Comparison of ENCODE assay signal across 30 cellular contexts in the genomic region with DNA sequence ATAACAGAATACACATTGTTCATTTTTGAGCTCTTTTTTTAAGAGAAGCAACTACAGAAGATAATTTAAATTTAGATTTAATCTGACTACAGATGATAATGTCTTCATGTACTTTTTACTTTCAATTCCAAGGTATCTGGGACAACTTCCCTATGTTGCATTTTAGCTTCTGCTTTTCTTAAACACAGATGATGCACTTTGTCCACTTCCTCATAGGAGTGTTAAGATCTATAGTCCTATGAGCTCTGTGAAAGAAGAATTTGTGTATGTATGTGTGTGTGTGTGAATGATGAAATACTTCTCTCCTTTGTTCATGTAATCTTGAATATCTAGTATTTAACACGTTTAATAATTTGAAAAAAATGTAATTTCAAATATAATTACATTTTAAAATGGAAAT. TPM values are rescaled to one million over a fixed set of nuclear protein-coding genes. Genes with fewer than 3 reads are reported as not detected.
DNase-seq lines count a peak whose midpoint lies in the region; ATAC-seq and TF ChIP-seq lines count a peak whose summit lies in the region.
"Had no signal": no experiment of that assay in that cellular context is flagged by ENCODE, and none has a peak within 500 bp of the region (broad histone marks: within the 10 kb centered on the region; RNA-seq: fewer than 3 reads in every experiment).

No MANE protein-coding gene starts in this region.

- peak; percentile 28 for ATAC-seq in memory B cell (ENCODE audit: low read depth)
- ATAC-seq in HG03439 (IDR thresholded peaks at IDR 0.05; ENCODE audit: unreplicated experiment) = no peak
- ATAC-seq in psoas muscle = no peak
- ATAC-seq: activated CD4-positive, alpha-beta T cell treated with anti-CD3 and anti-CD28 coated beads for 36 hours; activated T-helper 17 cell treated with anti-CD3 and anti-CD28 coated beads, Interleukin-2, amount 50 U/mL, for 72 hours; gastroesophageal sphincter; pancreas had no signal

- H3K4me3 Mint-ChIP-seq in memory B cell = no peak overlapping the region
- H3K4me3 Mint-ChIP-seq: activated CD4-positive, alpha-beta T cell treated with anti-CD3 and anti-CD28 coated beads for 36 hours; activated naive CD4-positive, alpha-beta T cell treated with anti-CD3 and anti-CD28 coated beads, Interleukin-2, amount 50 U/mL, for 24 hours; activated T-helper 17 cell treated with anti-CD3 and anti-CD28 coated beads, Interleukin-2, amount 50 U/mL, for 72 hours; CD4-positive, alpha-beta memory T cell; stimulated activated naive CD8-positive, alpha-beta T cell treated with anti-CD3 and anti-CD28 coated beads, Interleukin-15, Interleukin-2, amounts not matched to agents 100 ng/mL and 50 ng/mL, for 24 hours had no signal

- no peaks in the 10 kb centered on the region for H3K9me3 ChIP-seq in psoas muscle
- H3K9me3 ChIP-seq: gastroesophageal sphincter, pancreas, right atrium auricular region, SK-N-SH, testis, uterus had no signal

- peaks cover 12% of the 10 kb centered on the region for H3K4me1 Mint-ChIP-seq in memory B cell

- H3K4me3 ChIP-seq in psoas muscle = no peak overlapping the region
- H3K4me3 ChIP-seq: gastroesophageal sphincter, lung, pancreas, right atrium auricular region, testis, uterus had no signal

- no peak overlapping the region for H3K27ac Mint-ChIP-seq in memory B cell
- H3K27ac Mint-ChIP-seq: activated CD4-positive, alpha-beta T cell treated with anti-CD3 and anti-CD28 coated beads for 36 hours; activated naive CD4-positive, alpha-beta T cell treated with anti-CD3 and anti-CD28 coated beads, Interleukin-2, amount 50 U/mL, for 24 hours; activated T-helper 17 cell treated with anti-CD3 and anti-CD28 coated beads, Interleukin-2, amount 50 U/mL, for 72 hours; CD4-positive, alpha-beta memory T cell; stimulated activated naive CD8-positive, alpha-beta T cell treated with anti-CD3 and anti-CD28 coated beads, Interleukin-15, Interleukin-2, amounts not matched to agents 100 ng/mL and 50 ng/mL, for 24 hours had no signal

- 67 to 78% (median 73%) methylated on average over 1 of the region's 1 CpG for WGBS in psoas muscle, 3 donors

- no peaks in the 10 kb centered on the region for H3K36me3 Mint-ChIP-seq in memory B cell
- H3K36me3 Mint-ChIP-seq: activated naive CD4-positive, alpha-beta T cell treated with anti-CD3 and anti-CD28 coated beads, Interleukin-2, amount 50 U/mL, for 24 hours had no signal

- no peaks in the 10 kb centered on the region for H3K36me3 ChIP-seq in psoas muscle (ENCODE audit: insufficient read depth in 1 of 2, low read depth in 1 of 2)
- H3K36me3 ChIP-seq: gastroesophageal sphincter, pancreas, right atrium auricular region, uterus had no signal

- no peak for TF ChIP-seq CTCF in psoas muscle (IDR thresholded peaks at IDR 0.05)

- H3K27ac ChIP-seq in psoas muscle = no peak overlapping the region
- H3K27ac ChIP-seq: gastroesophageal sphincter, pancreas, right atrium auricular region, testis, uterus, VCaP had no signal

- no peaks in the 10 kb centered on the region for H3K27me3 ChIP-seq in psoas muscle (ENCODE audit: insufficient read depth in 3 of 3, low read length in 2 of 3)
- H3K27me3 ChIP-seq: gastroesophageal sphincter, pancreas, right atrium auricular region, testis, uterus had no signal

- peaks cover 5% of the 10 kb centered on the region for H3K27me3 Mint-ChIP-seq in memory B cell
- H3K27me3 Mint-ChIP-seq: CD4-positive, alpha-beta memory T cell had no signal

- intact Hi-C loops in psoas muscle (cut with DNase I) = loop anchor here in 1 of 2 donors (10.0 kb wide), 1 partner anchor 201 kb away; no protein-coding TSS in a partner anchor

- peaks cover 6% of the 10 kb centered on the region for H3K4me1 ChIP-seq in psoas muscle
- H3K4me1 ChIP-seq: testis, uterus had no signal

- DNase-seq in Ammon's horn (ENCODE audit: low spot score) = peak; percentile 38
- DNase-seq in MV-4-11 (lab: John Stamatoyannopoulos, UW) = peak; percentile 97
- peak; percentile 96 for DNase-seq in SKM-1 treated with dmso at 0.1 percent for 144 hours (lab: John Stamatoyannopoulos, UW; ENCODE audit: unreplicated experiment)
- DNase-seq in memory B cell (ENCODE audit: low spot score in 2 of 2) = no peak
- no peak for DNase-seq in LoVo (ENCODE audit: low spot score)
- DNase-seq in stimulated activated CD4-positive, alpha-beta T cell treated with anti-CD3 and anti-CD28 coated beads, Interleukin-15, amount 100 ng/mL, for 24 hours = no peak
- DNase-seq in psoas muscle = no peak
- DNase-seq: 8988T; activated CD4-positive, alpha-beta T cell treated with anti-CD3 and anti-CD28 coated beads for 36 hours; anterior cingulate cortex; CD4-positive, alpha-beta memory T cell; KG1; NCI-H446; NCI-H748 treated with DMSO at 0.1 percent for 48 hours; pancreas; RPMI8226; SK-N-SH; stimulated activated CD8-positive, alpha-beta memory T cell treated with anti-CD3 and anti-CD28 coated beads, Interleukin-4, amount 100 ng/mL, for 48 hours; testis; uterus had no signal

- no peaks in the 10 kb centered on the region for H3K9me3 Mint-ChIP-seq in memory B cell
- H3K9me3 Mint-ChIP-seq: activated naive CD4-positive, alpha-beta T cell treated with anti-CD3 and anti-CD28 coated beads, Interleukin-2, amount 50 U/mL, for 24 hours; activated T-helper 17 cell treated with anti-CD3 and anti-CD28 coated beads, Interleukin-2, amount 50 U/mL, for 72 hours; CD4-positive, alpha-beta memory T cell; stimulated activated naive CD8-positive, alpha-beta T cell treated with anti-CD3 and anti-CD28 coated beads, Interleukin-15, Interleukin-2, amounts not matched to agents 100 ng/mL and 50 ng/mL, for 24 hours had no signal

RNA-seq across cellular contexts. Expression of gene FHIP1A, which starts 5.3 kb away (rescaled TPM):
- 10 to 100 TPM; 37.7 to 46.7 (median 44.9) TPM for total RNA-seq in psoas muscle
- 10 to 100 TPM in 1 of 3 donors, 1 to 10 TPM in 1, under 1 TPM in 1; 0.51 to 20.5 (median 5.0) TPM for polyA plus RNA-seq in psoas muscle
- total RNA-seq: T-helper 2 cell treated with Interferon-gamma antibody and Interleukin-4, amounts not matched to agents 100 ng/mL and 5 ng/mL, for 36 hours had no signal
- polyA plus RNA-seq: neural cell had no signal

Comparison
In these comparisons a context has a peak if more than half of its experiments do, and no peak if none do; other contexts are left out.
1. DNase-seq: peak in Ammon's horn (single experiment), MV-4-11 (single experiment) and SKM-1 treated with dmso at 0.1 percent for 144 hours (single experiment); none in memory B cell (0 of 2), LoVo (single experiment), stimulated activated CD4-positive, alpha-beta T cell treated with anti-CD3 and anti-CD28 coated beads, Interleukin-15, amount 100 ng/mL, for 24 hours (single experiment) and psoas muscle (0 of 2).